1 cellular context compared by ENCODE assay signal in the genomic region with DNA sequence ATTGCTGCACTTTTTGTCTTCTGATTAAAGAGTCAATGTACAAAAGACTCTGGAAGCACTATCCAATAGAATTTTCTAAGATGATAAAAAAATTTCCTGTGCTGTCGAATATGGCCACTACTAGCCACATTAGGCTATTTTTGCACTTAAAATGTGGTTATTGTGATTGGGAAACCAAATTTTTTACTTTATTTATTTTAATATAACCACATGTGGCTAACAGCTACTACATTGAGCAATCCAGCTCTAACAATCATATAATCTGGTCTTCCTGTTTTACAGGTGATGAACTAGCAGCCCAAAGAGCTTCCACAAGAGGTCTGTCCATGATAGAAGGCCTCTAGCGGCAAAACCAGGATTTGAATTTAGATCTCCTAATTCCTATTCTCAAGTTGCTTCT.
TF ChIP-seq lines count a peak whose summit lies in the region.

No MANE protein-coding gene starts in this region.

TF ChIP-seq in GM23338, 12 proteins besides CTCF, POLR2A, EP300 and RAD21 (continued from another document):
- TF ChIP-seq, protein P1, sequence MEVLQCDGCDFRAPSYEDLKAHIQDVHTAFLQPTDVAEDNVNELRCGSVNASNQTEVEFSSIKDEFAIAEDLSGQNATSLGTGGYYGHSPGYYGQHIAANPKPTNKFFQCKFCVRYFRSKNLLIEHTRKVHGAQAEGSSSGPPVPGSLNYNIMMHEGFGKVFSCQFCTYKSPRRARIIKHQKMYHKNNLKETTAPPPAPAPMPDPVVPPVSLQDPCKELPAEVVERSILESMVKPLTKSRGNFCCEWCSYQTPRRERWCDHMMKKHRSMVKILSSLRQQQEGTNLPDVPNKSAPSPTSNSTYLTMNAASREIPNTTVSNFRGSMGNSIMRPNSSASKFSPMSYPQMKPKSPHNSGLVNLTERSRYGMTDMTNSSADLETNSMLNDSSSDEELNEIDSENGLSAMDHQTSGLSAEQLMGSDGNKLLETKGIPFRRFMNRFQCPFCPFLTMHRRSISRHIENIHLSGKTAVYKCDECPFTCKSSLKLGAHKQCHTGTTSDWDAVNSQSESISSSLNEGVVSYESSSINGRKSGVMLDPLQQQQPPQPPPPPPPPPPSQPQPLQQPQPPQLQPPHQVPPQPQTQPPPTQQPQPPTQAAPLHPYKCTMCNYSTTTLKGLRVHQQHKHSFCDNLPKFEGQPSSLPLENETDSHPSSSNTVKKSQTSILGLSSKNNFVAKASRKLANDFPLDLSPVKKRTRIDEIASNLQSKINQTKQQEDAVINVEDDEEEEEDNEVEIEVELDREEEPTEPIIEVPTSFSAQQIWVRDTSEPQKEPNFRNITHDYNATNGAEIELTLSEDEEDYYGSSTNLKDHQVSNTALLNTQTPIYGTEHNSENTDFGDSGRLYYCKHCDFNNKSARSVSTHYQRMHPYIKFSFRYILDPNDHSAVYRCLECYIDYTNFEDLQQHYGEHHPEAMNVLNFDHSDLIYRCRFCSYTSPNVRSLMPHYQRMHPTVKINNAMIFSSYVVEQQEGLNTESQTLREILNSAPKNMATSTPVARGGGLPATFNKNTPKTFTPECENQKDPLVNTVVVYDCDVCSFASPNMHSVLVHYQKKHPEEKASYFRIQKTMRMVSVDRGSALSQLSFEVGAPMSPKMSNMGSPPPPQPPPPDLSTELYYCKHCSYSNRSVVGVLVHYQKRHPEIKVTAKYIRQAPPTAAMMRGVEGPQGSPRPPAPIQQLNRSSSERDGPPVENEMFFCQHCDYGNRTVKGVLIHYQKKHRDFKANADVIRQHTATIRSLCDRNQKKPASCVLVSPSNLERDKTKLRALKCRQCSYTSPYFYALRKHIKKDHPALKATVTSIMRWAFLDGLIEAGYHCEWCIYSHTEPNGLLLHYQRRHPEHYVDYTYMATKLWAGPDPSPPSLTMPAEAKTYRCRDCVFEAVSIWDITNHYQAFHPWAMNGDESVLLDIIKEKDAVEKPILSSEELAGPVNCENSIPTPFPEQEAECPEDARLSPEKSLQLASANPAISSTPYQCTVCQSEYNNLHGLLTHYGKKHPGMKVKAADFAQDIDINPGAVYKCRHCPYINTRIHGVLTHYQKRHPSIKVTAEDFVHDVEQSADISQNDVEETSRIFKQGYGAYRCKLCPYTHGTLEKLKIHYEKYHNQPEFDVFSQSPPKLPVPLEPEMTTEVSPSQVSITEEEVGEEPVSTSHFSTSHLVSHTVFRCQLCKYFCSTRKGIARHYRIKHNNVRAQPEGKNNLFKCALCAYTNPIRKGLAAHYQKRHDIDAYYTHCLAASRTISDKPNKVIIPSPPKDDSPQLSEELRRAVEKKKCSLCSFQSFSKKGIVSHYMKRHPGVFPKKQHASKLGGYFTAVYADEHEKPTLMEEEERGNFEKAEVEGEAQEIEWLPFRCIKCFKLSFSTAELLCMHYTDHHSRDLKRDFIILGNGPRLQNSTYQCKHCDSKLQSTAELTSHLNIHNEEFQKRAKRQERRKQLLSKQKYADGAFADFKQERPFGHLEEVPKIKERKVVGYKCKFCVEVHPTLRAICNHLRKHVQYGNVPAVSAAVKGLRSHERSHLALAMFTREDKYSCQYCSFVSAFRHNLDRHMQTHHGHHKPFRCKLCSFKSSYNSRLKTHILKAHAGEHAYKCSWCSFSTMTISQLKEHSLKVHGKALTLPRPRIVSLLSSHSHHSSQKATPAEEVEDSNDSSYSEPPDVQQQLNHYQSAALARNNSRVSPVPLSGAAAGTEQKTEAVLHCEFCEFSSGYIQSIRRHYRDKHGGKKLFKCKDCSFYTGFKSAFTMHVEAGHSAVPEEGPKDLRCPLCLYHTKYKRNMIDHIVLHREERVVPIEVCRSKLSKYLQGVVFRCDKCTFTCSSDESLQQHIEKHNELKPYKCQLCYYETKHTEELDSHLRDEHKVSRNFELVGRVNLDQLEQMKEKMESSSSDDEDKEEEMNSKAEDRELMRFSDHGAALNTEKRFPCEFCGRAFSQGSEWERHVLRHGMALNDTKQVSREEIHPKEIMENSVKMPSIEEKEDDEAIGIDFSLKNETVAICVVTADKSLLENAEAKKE (CRISPR knock-in tag; IDR thresholded peaks at IDR 0.05), result no peak
